In genomic region chr7:131819891-131820290, GRCh38 we compare ENCODE assay signal across 22 cellular contexts.
"Had no signal": no experiment of that assay in that cellular context is flagged by ENCODE, and none has a peak within 500 bp of the region (broad histone marks: within the 10 kb centered on the region; RNA-seq: fewer than 3 reads in every experiment).

No MANE protein-coding gene starts in this region.

- H3K36me3 ChIP-seq: gastrocnemius medialis, ovary, right lobe of liver, suprapubic skin, transverse colon, uterus had no signal

- H3K9me3 Mint-ChIP-seq: stimulated activated naive CD8-positive, alpha-beta T cell treated with anti-CD3 and anti-CD28 coated beads, Interleukin-15, amount 100 ng/mL, for 72 hours had no signal

- DNase-seq: activated CD4-positive, alpha-beta T cell treated with anti-CD3 and anti-CD28 coated beads, Interleukin-2, amount 50 U/mL, for 1 hour; activated CD4-positive, CD25-positive, alpha-beta regulatory T cell treated with anti-CD3 and anti-CD28 coated beads, Interleukin-2, amount 50 U/mL, for 72 hours; activated CD8-positive, alpha-beta memory T cell treated with anti-CD3 and anti-CD28 coated beads for 24 hours; activated CD8-positive, alpha-beta memory T cell treated with anti-CD3 and anti-CD28 coated beads, Interleukin-2, amount 50 U/mL, for 48 hours; activated effector memory CD4-positive, alpha-beta T cell treated with anti-CD3 and anti-CD28 coated beads, Interleukin-2, amount 50 U/mL, for 16 hours; activated naive CD4-positive, alpha-beta T cell treated with anti-CD3 and anti-CD28 coated beads, Interleukin-2, amount 50 U/mL, for 16 hours; activated T-cell treated with anti-CD3 and anti-CD28 coated beads, Interleukin-2, amount 50 U/mL, for 48 hours; cerebellar nuclear complex; cortex of kidney; gastrocnemius medialis; left cardiac atrium; mesenchymal stem cell; naive thymus-derived CD8-positive, alpha-beta T cell; ovary; right lobe of liver; small intestine; stimulated activated CD4-positive, alpha-beta T cell treated with anti-CD3 and anti-CD28 coated beads, Interleukin-4, amount 100 ng/mL, for 1 hour; stimulated activated naive CD8-positive, alpha-beta T cell treated with anti-CD3 and anti-CD28 coated beads, Interleukin-15, amount 100 ng/mL, for 72 hours; T-helper 9 cell; transverse colon; uterus had no signal

- H3K27ac Mint-ChIP-seq: naive thymus-derived CD8-positive, alpha-beta T cell; stimulated activated naive CD8-positive, alpha-beta T cell treated with anti-CD3 and anti-CD28 coated beads, Interleukin-15, amount 100 ng/mL, for 72 hours had no signal

- H3K27me3 ChIP-seq: gastrocnemius medialis, ovary, right lobe of liver, transverse colon, uterus had no signal

- H3K36me3 Mint-ChIP-seq: naive thymus-derived CD8-positive, alpha-beta T cell had no signal

- H3K4me3 ChIP-seq: gastrocnemius medialis, ovary, right lobe of liver, suprapubic skin, transverse colon, uterus had no signal

- ATAC-seq: gastrocnemius medialis; left cardiac atrium; naive thymus-derived CD8-positive, alpha-beta T cell; right lobe of liver; stimulated activated naive CD8-positive, alpha-beta T cell treated with anti-CD3 and anti-CD28 coated beads, Interleukin-15, amount 100 ng/mL, for 72 hours had no signal

- H3K27ac ChIP-seq: gastrocnemius medialis, ovary, right lobe of liver, suprapubic skin, transverse colon, uterus had no signal

- H3K4me1 ChIP-seq: gastrocnemius medialis, right lobe of liver, suprapubic skin, transverse colon, uterus had no signal

- H3K4me1 Mint-ChIP-seq: stimulated activated naive CD8-positive, alpha-beta T cell treated with anti-CD3 and anti-CD28 coated beads, Interleukin-15, amount 100 ng/mL, for 72 hours had no signal

- H3K4me3 Mint-ChIP-seq: naive thymus-derived CD8-positive, alpha-beta T cell; stimulated activated naive CD8-positive, alpha-beta T cell treated with anti-CD3 and anti-CD28 coated beads, Interleukin-15, amount 100 ng/mL, for 72 hours had no signal

- H3K9me3 ChIP-seq: gastrocnemius medialis, ovary, right lobe of liver, suprapubic skin, transverse colon, uterus had no signal
